Comparison of ENCODE assay signal across 8 cellular contexts in the genomic region with DNA sequence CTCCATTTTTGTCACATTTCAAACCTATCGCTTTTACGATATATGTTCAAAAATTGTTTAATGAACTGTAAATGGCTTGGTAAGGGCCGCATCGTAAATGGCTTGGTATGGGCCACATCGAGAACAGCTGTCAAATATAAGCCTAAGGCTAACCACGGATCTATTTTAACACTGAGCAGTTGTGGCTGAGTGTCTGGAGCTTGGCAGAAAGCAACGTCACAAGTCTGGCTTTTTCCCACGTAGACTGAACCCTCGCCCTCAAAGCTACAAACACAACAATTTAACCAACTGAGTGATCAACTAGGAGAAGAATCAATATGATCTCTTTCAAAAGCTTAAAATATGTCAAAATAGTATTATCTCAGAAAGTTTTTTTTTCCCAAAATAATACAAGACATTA.
DNase-seq lines count a peak whose midpoint lies in the region; ATAC-seq and TF ChIP-seq lines count a peak whose summit lies in the region.

No MANE protein-coding gene starts in this region.

- DNase-seq in Right ventricle myocardium superior (no peak), Right ventricle myocardium inferior (ENCODE audit: missing footprints) (no peak), SK-MEL-5 (ENCODE audit: low read depth, low spot score) (peak; percentile 68), fibroblast of peridontal ligament (ENCODE audit: extremely low read depth) (peak; percentile 51), type B pancreatic cell (ENCODE audit: extremely low spot score, unreplicated experiment) (no peak), globus pallidus (ENCODE audit: low spot score) (no peak)

- no peaks in the 10 kb centered on the region for H3K36me3 Mint-ChIP-seq in type B pancreatic cell

- H3K27me3 Mint-ChIP-seq in type B pancreatic cell: peaks cover 8% of the 10 kb centered on the region

- peak overlapping the region; percentile 97 for H3K27ac Mint-ChIP-seq in type B pancreatic cell

- peaks cover 3% of the 10 kb centered on the region for H3K4me1 Mint-ChIP-seq in type B pancreatic cell (ENCODE audit: unreplicated experiment)

- H3K4me3 Mint-ChIP-seq in type B pancreatic cell: peak overlapping the region; percentile 95

- H3K9me3 Mint-ChIP-seq in type B pancreatic cell: peaks cover 6% of the 10 kb centered on the region

- in situ Hi-C loops in SK-MEL-5 (cut with HindIII; ENCODE audit: low pct_unique_long_range_greater_than_20kb, low sequenced_read_pairs): no loop called here

- peak; percentile 35 for ATAC-seq in Right ventricle myocardium superior (ENCODE audit: poor library complexity)
- ATAC-seq in Right ventricle myocardium inferior: no peak
- ATAC-seq in HG03521 (IDR thresholded peaks at IDR 0.05; ENCODE audit: unreplicated experiment): no peak
- no peak for ATAC-seq in GM18519 (IDR thresholded peaks at IDR 0.05; ENCODE audit: low FRiP score, unreplicated experiment)

- no peak for TF ChIP-seq CTCF in type B pancreatic cell (conservative IDR thresholded peaks at IDR 0.05)

- intact Hi-C loops in Right ventricle myocardium superior (cut with DNase I): loop anchor here (5.0 kb wide), 1 partner anchor 721 kb away; no protein-coding TSS in a partner anchor
- intact Hi-C loops in Right ventricle myocardium inferior (cut with DNase I): loop anchor here (5.0 to 10.0 kb wide), 4 partner anchors 299 to 726 kb away; partner anchors contain the start of gene ZNF184

Comparison
In these comparisons a context has a peak if more than half of its experiments do, and no peak if none do; other contexts are left out.
1. DNase-seq: peak in SK-MEL-5 (single experiment) and fibroblast of peridontal ligament (single experiment); none in Right ventricle myocardium superior (single experiment), Right ventricle myocardium inferior (single experiment), type B pancreatic cell (single experiment) and globus pallidus (single experiment).